Comparison of ENCODE assay signal across 20 cellular contexts in genomic region chr2:226526731-226527130, GRCh38.
DNase-seq lines count a peak whose midpoint lies in the region; ATAC-seq and TF ChIP-seq lines count a peak whose summit lies in the region.
"Had no signal": no experiment of that assay in that cellular context is flagged by ENCODE, and none has a peak within 500 bp of the region (broad histone marks: within the 10 kb centered on the region; RNA-seq: fewer than 3 reads in every experiment).

No MANE protein-coding gene starts in this region.

- in situ Hi-C loops in astrocyte of the spinal cord (cut with HindIII; ENCODE audit: low sequenced_read_pairs), result no loop called here

- H3K4me1 Mint-ChIP-seq in mesothelial cell of epicardium, result peaks cover 31% of the 10 kb centered on the region
- H3K4me1 Mint-ChIP-seq: CD4-positive, CD25-positive, alpha-beta regulatory T cell had no signal

- no peaks in the 10 kb centered on the region for H3K4me1 ChIP-seq in uterus
- H3K4me1 ChIP-seq: BE2C had no signal

- DNase-seq in NCI-H82 (lab: John Stamatoyannopoulos, UW), result peak; percentile 21
- no peak for DNase-seq in NCI-H82 treated with DMSO at 0.1 percent for 48 hours (lab: John Stamatoyannopoulos, UW; ENCODE audit: unreplicated experiment)
- DNase-seq in astrocyte of the spinal cord (ENCODE audit: low read depth, low spot score), result peak; percentile 15
- DNase-seq in mesothelial cell of epicardium (ENCODE audit: low spot score in 2 of 2, unreplicated experiment in 2 of 2), result no peak
- no peak for DNase-seq in uterus
- no peak for DNase-seq in NCI-H1930 (lab: John Stamatoyannopoulos, UW)
- no peak for DNase-seq in RKO (ENCODE audit: low spot score)
- DNase-seq: BE2C; CD4-positive, CD25-positive, alpha-beta regulatory T cell; DMS53; GOT3; NCI-H1105 treated with DMSO at 0.1 percent for 48 hours; NCI-H1694; NCI-H2107; NCI-H510A; NCI-H748 treated with DMSO at 0.1 percent for 48 hours had no signal

- H3K36me3 ChIP-seq in uterus, result no peaks in the 10 kb centered on the region
- H3K36me3 ChIP-seq: BE2C had no signal

- ATAC-seq in HG02885 (IDR thresholded peaks at IDR 0.05; ENCODE audit: poor library complexity, unreplicated experiment), result no peak
- ATAC-seq: K562 had no signal

- peak overlapping the region; percentile 57 for H3K27ac Mint-ChIP-seq in mesothelial cell of epicardium
- H3K27ac Mint-ChIP-seq: CD4-positive, CD25-positive, alpha-beta regulatory T cell had no signal

- intact Hi-C loops in uterus (cut with DNase I; ENCODE audit: low total_unique reads), result no loop called here

- no peaks in the 10 kb centered on the region for H3K36me3 Mint-ChIP-seq in mesothelial cell of epicardium
- H3K36me3 Mint-ChIP-seq: CD4-positive, CD25-positive, alpha-beta regulatory T cell had no signal

- peaks cover 8% of the 10 kb centered on the region for H3K9me3 Mint-ChIP-seq in mesothelial cell of epicardium

- peak overlapping the region; percentile 30 to 71 for H3K27ac ChIP-seq in uterus
- H3K27ac ChIP-seq: 22Rv1, RWPE1 had no signal

- no peaks in the 10 kb centered on the region for H3K27me3 ChIP-seq in uterus
- H3K27me3 ChIP-seq: BE2C had no signal

- TF ChIP-seq POLR2A in uterus (IDR thresholded peaks at IDR 0.05), result no peak

- H3K27me3 Mint-ChIP-seq in mesothelial cell of epicardium (ENCODE audit: low read depth), result no peaks in the 10 kb centered on the region
- H3K27me3 Mint-ChIP-seq: CD4-positive, CD25-positive, alpha-beta regulatory T cell had no signal

- H3K9me3 ChIP-seq in uterus, result no peaks in the 10 kb centered on the region
- H3K9me3 ChIP-seq: BE2C had no signal

- TF ChIP-seq CTCF in astrocyte of the spinal cord (IDR thresholded peaks at IDR 0.05; ENCODE audit: low read depth, low read length), result no peak
- TF ChIP-seq CTCF in mesothelial cell of epicardium (IDR thresholded peaks at IDR 0.05; ENCODE audit: unreplicated experiment), result no peak
- TF ChIP-seq CTCF in uterus (IDR thresholded peaks at IDR 0.05), result no peak

- H3K4me3 ChIP-seq in astrocyte of the spinal cord (ENCODE audit: low read depth, low read length) (no peak overlapping the region), uterus (no peak overlapping the region)
- H3K4me3 ChIP-seq: K562 had no signal

- no peak overlapping the region for H3K4me3 Mint-ChIP-seq in mesothelial cell of epicardium
- H3K4me3 Mint-ChIP-seq: CD4-positive, CD25-positive, alpha-beta regulatory T cell had no signal

Comparison
In these comparisons a context has a peak if more than half of its experiments do, and no peak if none do; other contexts are left out.
1. DNase-seq: peak in NCI-H82 (single experiment) and astrocyte of the spinal cord (single experiment); none in NCI-H82 treated with DMSO at 0.1 percent for 48 hours (single experiment), mesothelial cell of epicardium (0 of 2), uterus (0 of 2), NCI-H1930 (0 of 2) and RKO (single experiment).